Comparison of ENCODE assay signal across 8 cellular contexts in the genomic region with DNA sequence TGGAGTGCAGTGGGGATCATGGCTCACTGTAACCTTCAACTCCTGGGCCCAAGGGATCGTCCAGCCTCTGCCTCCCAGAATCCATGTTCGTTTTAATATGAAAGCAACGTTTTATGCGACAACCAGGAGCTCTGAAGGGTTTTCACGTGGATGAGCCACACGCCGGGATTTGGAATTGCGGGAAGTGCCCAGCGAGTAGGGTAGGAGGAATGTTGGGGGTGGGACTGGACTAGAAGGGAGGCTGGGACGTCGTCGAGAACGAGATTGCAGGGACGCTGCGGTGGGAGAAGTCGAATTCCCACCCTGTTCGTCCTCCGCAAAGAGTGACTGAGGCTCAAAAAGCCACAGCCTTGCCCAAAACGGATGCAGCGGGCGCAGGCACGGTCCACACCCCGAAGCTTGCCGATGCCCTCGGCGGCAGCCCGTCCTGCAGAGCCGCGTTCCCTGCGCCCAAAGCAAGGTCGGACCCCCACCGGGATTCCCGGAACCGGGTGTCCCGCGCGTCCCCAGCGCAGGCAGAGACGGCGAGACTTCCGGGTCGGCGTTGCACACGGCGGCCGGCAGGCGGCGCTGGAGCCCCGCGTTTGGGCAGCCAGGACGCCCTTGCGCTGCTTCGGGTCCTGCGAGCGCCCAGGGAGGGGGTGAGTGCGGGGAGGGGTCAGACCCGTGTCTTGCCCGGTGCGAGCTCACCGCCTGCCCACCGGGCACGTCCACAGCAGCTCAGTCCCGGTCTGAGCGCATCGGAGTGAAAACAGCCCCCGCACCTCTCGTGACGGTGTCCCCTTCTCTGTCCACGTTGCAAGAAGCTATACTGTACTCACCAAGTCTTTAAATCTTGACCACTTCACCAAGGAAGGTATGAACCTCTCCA.
DNase-seq lines count a peak whose midpoint lies in the region; ATAC-seq and TF ChIP-seq lines count a peak whose summit lies in the region.

No MANE protein-coding gene starts in this region.

- H3K4me3 ChIP-seq in ectodermal cell (ENCODE audit: insufficient read depth, low read depth, low read length), result peak overlapping the region; percentile 44

- H3K36me3 ChIP-seq in ectodermal cell (ENCODE audit: control insufficient read depth, insufficient read depth, low read length), result no peaks in the 10 kb centered on the region

- no peaks in the 10 kb centered on the region for H3K9me3 ChIP-seq in ectodermal cell (ENCODE audit: control insufficient read depth, low read length)

- peak overlapping the region; percentile 49 for H3K27ac Mint-ChIP-seq in activated CD4-positive, alpha-beta memory T cell treated with anti-CD3 and anti-CD28 coated beads, Interleukin-2, amount 10 ng/mL, durations not matched to agents 7 days and 5 days

- CTCF ChIA-PET in activated CD4-positive, alpha-beta memory T cell treated with anti-CD3 and anti-CD28 coated beads, Interleukin-2, amount 10 ng/mL, durations not matched to agents 7 days and 5 days (lab: Charles Lee), result interaction anchor here (0.6 to 6.3 kb wide), 42 partner anchors 10 to 402 kb away, joined by 3 to 94 read pairs (median 5); a partner anchor contains a TSS

- peak; percentile 87 for ATAC-seq in GM18868 (IDR thresholded peaks at IDR 0.05; ENCODE audit: unreplicated experiment)
- peak; percentile 93 for ATAC-seq in HG03159 (IDR thresholded peaks at IDR 0.05; ENCODE audit: unreplicated experiment)

- no peaks in the 10 kb centered on the region for H3K9me3 Mint-ChIP-seq in activated CD4-positive, alpha-beta memory T cell treated with anti-CD3 and anti-CD28 coated beads, Interleukin-2, amount 10 ng/mL, durations not matched to agents 7 days and 5 days

- H3K27me3 ChIP-seq in ectodermal cell (ENCODE audit: control insufficient read depth, insufficient read depth, low read length, poor library complexity, severe bottlenecking), result peaks cover 12% of the 10 kb centered on the region

- H3K4me1 Mint-ChIP-seq in activated CD4-positive, alpha-beta memory T cell treated with anti-CD3 and anti-CD28 coated beads, Interleukin-2, amount 10 ng/mL, durations not matched to agents 7 days and 5 days, result peaks cover 15% of the 10 kb centered on the region

- no peak overlapping the region for H3K27ac ChIP-seq in ectodermal cell (ENCODE audit: insufficient read depth, low read depth, low read length, poor library complexity, severe bottlenecking)

- POLR2A ChIA-PET in activated CD4-positive, alpha-beta memory T cell treated with anti-CD3 and anti-CD28 coated beads, Interleukin-2, amount 10 ng/mL, durations not matched to agents 7 days and 5 days (lab: Charles Lee), result interaction anchor here (0.6 to 2.0 kb wide), 10 partner anchors 9 to 401 kb away, joined by 3 to 10 read pairs (median 4); a partner anchor contains a TSS

- peaks cover 8% of the 10 kb centered on the region for H3K27me3 Mint-ChIP-seq in activated CD4-positive, alpha-beta memory T cell treated with anti-CD3 and anti-CD28 coated beads, Interleukin-2, amount 10 ng/mL, durations not matched to agents 7 days and 5 days

- WGBS in ectodermal cell, 2 experiments, result 3% methylated on average over 69 of the region's 69 CpGs

- peak; percentile 87 for TF ChIP-seq CTCF in AG09319 (IDR thresholded peaks at IDR 0.05; ENCODE audit: low read depth, low read length)

- H3K4me3 Mint-ChIP-seq in activated CD4-positive, alpha-beta memory T cell treated with anti-CD3 and anti-CD28 coated beads, Interleukin-2, amount 10 ng/mL, durations not matched to agents 7 days and 5 days, result peak overlapping the region; percentile 76

- H3K4me1 ChIP-seq in ectodermal cell (ENCODE audit: control insufficient read depth, insufficient read depth, low read length), result peaks cover 5% of the 10 kb centered on the region

- H3K36me3 Mint-ChIP-seq in activated CD4-positive, alpha-beta memory T cell treated with anti-CD3 and anti-CD28 coated beads, Interleukin-2, amount 10 ng/mL, durations not matched to agents 7 days and 5 days (ENCODE audit: low read depth), result no peaks in the 10 kb centered on the region

- no peak for DNase-seq in AG09319 (ENCODE audit: extremely low read depth, low read depth)
- DNase-seq in NCI-H526 (lab: John Stamatoyannopoulos, UW), result peak; percentile 19 to 90
- DNase-seq in activated CD4-positive, alpha-beta memory T cell treated with anti-CD3 and anti-CD28 coated beads, Interleukin-2, amount 10 ng/mL, durations not matched to agents 7 days and 5 days, result peak; percentile 78
- DNase-seq in lung microvascular endothelial cell (ENCODE audit: low read depth in 2 of 2), result peak; percentile 67 to 79
- peak; percentile 46 to 73 (median 57) for DNase-seq in stimulated activated CD4-positive, alpha-beta T cell treated with anti-CD3 and anti-CD28 coated beads, TNF-alpha, amount 100 ng/mL, for 48 hours (ENCODE audit: low read depth in 3 of 3)
